8 cellular contexts compared by ENCODE assay signal in genomic region chr6:100257661-100258395, GRCh38.
A peak's percentile ranks its signal among the peaks of the same experiment; 100 is the strongest.
DNase-seq lines count a peak whose midpoint lies in the region; ATAC-seq and TF ChIP-seq lines count a peak whose summit lies in the region.

No MANE protein-coding gene starts in this region.

- H3K4me2 ChIP-seq in osteoblast (ENCODE audit: insufficient read depth, low read length) = peak overlapping the region; percentile 81

- H2AFZ ChIP-seq in osteoblast (ENCODE audit: low read length) = peak overlapping the region; percentile 80

- H3K79me2 ChIP-seq in osteoblast (ENCODE audit: insufficient read depth, low read length) = no peaks in the 10 kb centered on the region

- H3K4me1 ChIP-seq in osteoblast (ENCODE audit: insufficient read depth, low read length) (peaks cover 6% of the 10 kb centered on the region), Peyer's patch (no peaks in the 10 kb centered on the region), mucosa of descending colon (ENCODE audit: low read depth) (no peaks in the 10 kb centered on the region)

- no peak overlapping the region for H3K27ac ChIP-seq in 22Rv1
- H3K27ac ChIP-seq in osteoblast (ENCODE audit: low read depth, low read length) = peak overlapping the region; percentile 13
- H3K27ac ChIP-seq in Peyer's patch = no peak overlapping the region

- H4K20me1 ChIP-seq in osteoblast (ENCODE audit: insufficient read depth, low read length) = no peaks in the 10 kb centered on the region

- H3K27me3 ChIP-seq in osteoblast (ENCODE audit: insufficient read depth, low read length) = no peaks in the 10 kb centered on the region
- H3K27me3 ChIP-seq in Peyer's patch = no peaks in the 10 kb centered on the region

- ATAC-seq in GM18508 (IDR thresholded peaks at IDR 0.05; ENCODE audit: insufficient read depth, unreplicated experiment) (peak; percentile 88), HG02884 (IDR thresholded peaks at IDR 0.05; ENCODE audit: unreplicated experiment) (peak; percentile 95), mucosa of descending colon (no peak)

- TF ChIP-seq POLR2A in Peyer's patch (IDR thresholded peaks at IDR 0.05) = no peak

- H3K36me3 ChIP-seq in osteoblast (ENCODE audit: insufficient read depth, low read length) (no peaks in the 10 kb centered on the region), Peyer's patch (no peaks in the 10 kb centered on the region), mucosa of descending colon (ENCODE audit: low read depth) (no peaks in the 10 kb centered on the region)

- DNase-seq in NCI-H1417 (lab: John Stamatoyannopoulos, UW) = peak; percentile 31 to 83 (median 42)
- peak; percentile 68 for DNase-seq in astrocyte of the hippocampus (ENCODE audit: low read depth, low spot score)
- no peak for DNase-seq in osteoblast (ENCODE audit: insufficient read length, low spot score, missing footprints)
- no peak for DNase-seq in Peyer's patch
- DNase-seq in mucosa of descending colon = no peak

- TF ChIP-seq CTCF in 22Rv1 (IDR thresholded peaks at IDR 0.05) = peak; percentile 26; the same call in 1 of the 2 replicates
- TF ChIP-seq CTCF in osteoblast (IDR thresholded peaks at IDR 0.05; ENCODE audit: extremely low read depth, low read depth, low read length) = peak; percentile 29
- no peak for TF ChIP-seq CTCF in Peyer's patch (IDR thresholded peaks at IDR 0.05)
- TF ChIP-seq CTCF in mucosa of descending colon (IDR thresholded peaks at IDR 0.05) = no peak

- H3K4me3 ChIP-seq in osteoblast (ENCODE audit: insufficient read depth, low read length) (peak overlapping the region; percentile 58), Peyer's patch (no peak overlapping the region), mucosa of descending colon (no peak overlapping the region)

- intact Hi-C loops in mucosa of descending colon (cut with DNase I, micrococcal nuclease) = no loop called here

- H3K9me3 ChIP-seq in osteoblast (ENCODE audit: low read depth, low read length) = no peaks in the 10 kb centered on the region
- H3K9me3 ChIP-seq in Peyer's patch = no peaks in the 10 kb centered on the region
- no peaks in the 10 kb centered on the region for H3K9me3 ChIP-seq in mucosa of descending colon

Comparison
In these comparisons a context has a peak if more than half of its experiments do, and no peak if none do; other contexts are left out.
1. CTCF ChIP-seq: peak in 22Rv1 (single experiment) and osteoblast (single experiment); none in Peyer's patch (0 of 6) and mucosa of descending colon (single experiment).
2. DNase-seq: peak in NCI-H1417 (3 of 3) and astrocyte of the hippocampus (single experiment); none in osteoblast (single experiment), Peyer's patch (0 of 3) and mucosa of descending colon (0 of 3).